Comparison of ENCODE assay signal across 8 cellular contexts in genomic region chr18:58044370-58045264, GRCh38. TPM values are rescaled to one million over a fixed set of nuclear protein-coding genes. Genes with fewer than 3 reads are reported as not detected.
DNase-seq lines count a peak whose midpoint lies in the region; ATAC-seq and TF ChIP-seq lines count a peak whose summit lies in the region.

No MANE protein-coding gene starts in this region.

- H3K27ac Mint-ChIP-seq in neural crest cell (ENCODE audit: unreplicated experiment) = peak overlapping the region; percentile 44

- no peak overlapping the region for H3K27ac ChIP-seq in fibroblast of lung (ENCODE audit: insufficient read depth, low read length)
- H3K27ac ChIP-seq in transverse colon = peak overlapping the region; percentile 90 to 95 (median 94)

- ATAC-seq in GM18867 (IDR thresholded peaks at IDR 0.05; ENCODE audit: unreplicated experiment) = peak; percentile 50
- peak; percentile 39 for ATAC-seq in HG03045 (IDR thresholded peaks at IDR 0.05; ENCODE audit: unreplicated experiment)

- H3K4me1 ChIP-seq in fibroblast of lung (ENCODE audit: control insufficient read depth, extremely low read depth, insufficient read depth, low read length) (peaks cover 8% of the 10 kb centered on the region), transverse colon (peaks cover 0 to 31% (median 28%) of the 10 kb centered on the region in 4 donors)

- H3K36me3 ChIP-seq in fibroblast of lung (ENCODE audit: control insufficient read depth, insufficient read depth, low read length) = no peaks in the 10 kb centered on the region
- H3K36me3 ChIP-seq in transverse colon = no peaks in the 10 kb centered on the region

- H3K27me3 ChIP-seq in fibroblast of lung (ENCODE audit: control insufficient read depth, insufficient read depth, low read length) = no peaks in the 10 kb centered on the region
- no peaks in the 10 kb centered on the region for H3K27me3 ChIP-seq in transverse colon

- no peaks in the 10 kb centered on the region for H3K9me3 Mint-ChIP-seq in neural crest cell

- H3K4me3 ChIP-seq in fibroblast of lung (replicated peaks in 1 of 4; ENCODE audit: control extremely low read depth in 1 of 4, insufficient read depth in 1 of 4, low read depth in 3 of 4, low read length in 4 of 4) = peak overlapping the region; percentile 55 to 84 (median 82)
- H3K4me3 ChIP-seq in transverse colon = peak overlapping the region; percentile 70 to 87 (median 86)

- 0% methylated on average over 51 of the region's 95 CpGs; no CpG with 5 or more reads in 1 of the 2 donors for WGBS in transverse colon (ENCODE audit: low coverage in 1 of 2), 2 donors

- DNase-seq in AG08396 (ENCODE audit: low spot score) (peak; percentile 27), NCI-H748 treated with DMSO at 0.1 percent for 48 hours (lab: John Stamatoyannopoulos, UW) (peak; percentile 70), activated T-helper 1 cell treated with Interleukin-2 at 50 U/mL for 16 hours (ENCODE audit: low read depth) (peak; percentile 2), fibroblast of lung (ENCODE audit: low read depth in 2 of 2) (peak; percentile 30 to 42), neural crest cell (ENCODE audit: low read depth, low spot score) (peak; percentile 36), transverse colon (peak; percentile 55)

- peaks cover 7% of the 10 kb centered on the region for H3K27me3 Mint-ChIP-seq in neural crest cell (ENCODE audit: low read depth)

- peak overlapping the region; percentile 20 for H2AFZ ChIP-seq in fibroblast of lung (ENCODE audit: low read length)

- peaks cover 38% of the 10 kb centered on the region for H3K4me1 Mint-ChIP-seq in neural crest cell

- no peak for TF ChIP-seq EP300 in transverse colon (IDR thresholded peaks at IDR 0.05; ENCODE audit: low read depth)

- peak overlapping the region; percentile 57 for H3K9ac ChIP-seq in fibroblast of lung (ENCODE audit: insufficient read depth, low read length)

- TF ChIP-seq CTCF in fibroblast of lung (conservative IDR thresholded peaks at IDR 0.05 in 1 of 2, IDR thresholded peaks at IDR 0.05 in 1 of 2; ENCODE audit: low read depth in 1 of 2, low read length in 2 of 2) = peak in 1 of 2 donors; percentile 4
- peak; percentile 39 for TF ChIP-seq CTCF in neural crest cell (conservative IDR thresholded peaks at IDR 0.05)
- peak in 3 of 5 experiments; percentile 28 to 46 (median 32) for TF ChIP-seq CTCF in transverse colon (IDR thresholded peaks at IDR 0.05)

- intact Hi-C loops in transverse colon (cut with DNase I; ENCODE audit: low total_unique reads) = loop anchor here (5.0 to 10.0 kb wide), 2 partner anchors 133 to 310 kb away; no protein-coding TSS in a partner anchor

- H3K36me3 Mint-ChIP-seq in neural crest cell (ENCODE audit: low read depth) = no peaks in the 10 kb centered on the region

- H3K9me3 ChIP-seq in fibroblast of lung (ENCODE audit: control insufficient read depth, insufficient read depth, low read depth, low read length) (no peaks in the 10 kb centered on the region), transverse colon (no peaks in the 10 kb centered on the region)

- H3K79me2 ChIP-seq in fibroblast of lung (ENCODE audit: control insufficient read depth, insufficient read depth, low read length) = no peaks in the 10 kb centered on the region

- H4K20me1 ChIP-seq in fibroblast of lung (ENCODE audit: control insufficient read depth, extremely low read depth, insufficient read depth, low read length) = no peaks in the 10 kb centered on the region

- H3K4me2 ChIP-seq in fibroblast of lung (ENCODE audit: extremely low read depth, insufficient read depth, low read length) = peak overlapping the region; percentile 76

- peak; percentile 37 for TF ChIP-seq POLR2A in transverse colon (IDR thresholded peaks at IDR 0.05)

- H3K4me3 Mint-ChIP-seq in neural crest cell = peak overlapping the region; percentile 97

- in situ Hi-C loops in transverse colon (cut with MboI; ENCODE audit: low pct_ligation_motif_present in 1 of 4, low pct_unique_long_range_greater_than_20kb in 1 of 4, low sequenced_read_pairs in 3 of 4) = loop anchor here in 2 of 4 donors (10.0 to 25.0 kb wide), 2 partner anchors 157 to 420 kb away; partner anchors contain the start of gene NARS1 (in 1 of the 2)

RNA-seq across cellular contexts. Expression of gene NEDD4L, which starts 0.6 kb away (rescaled TPM):
- total RNA-seq in fibroblast of lung = 8.5 and 18.7 TPM in 2 replicates
- polyA plus RNA-seq in fibroblast of lung = 5.5 and 13.0 TPM in 2 replicates
- 5.4 and 10.5 TPM in 2 replicates for polyA plus RNA-seq in fibroblast of lung (2012)
- 9.6 and 12.8 TPM in 2 replicates for polyA minus RNA-seq in fibroblast of lung (ENCODE audit: low replicate concordance)
- 37.3 and 41.4 TPM in 2 replicates for total RNA-seq in neural crest cell
- 100 to 1,000 TPM; 217 to 773 (median 305) TPM for total RNA-seq in transverse colon

Comparison
In these comparisons a context has a peak if more than half of its experiments do, and no peak if none do; other contexts are left out.
1. DNase-seq: peak in every context shown above with its lines; median percentile 70 in NCI-H748 treated with DMSO at 0.1 percent for 48 hours; 55 in transverse colon; 36 in fibroblast of lung; 36 in neural crest cell; 27 in AG08396; 2 in activated T-helper 1 cell treated with Interleukin-2 at 50 U/mL for 16 hours.